In genomic region chr17:27455914-27456680, GRCh38 we compare ENCODE assay signal across 8 cellular contexts. TPM values are rescaled to one million over a fixed set of nuclear protein-coding genes. Genes with fewer than 3 reads are reported as not detected.
DNase-seq lines count a peak whose midpoint lies in the region; ATAC-seq and TF ChIP-seq lines count a peak whose summit lies in the region.

Gene KSR1, plus strand, starts transcription at chr17:27456448. Its CDS starts 196 bp downstream, at chr17:27456644.

- CTCF ChIA-PET in activated CD4-positive, alpha-beta memory T cell treated with anti-CD3 and anti-CD28 coated beads, Interleukin-2, amount 10 ng/mL, durations not matched to agents 7 days and 5 days (lab: Charles Lee), result interaction anchor here (0.7 to 4.5 kb wide), 14 partner anchors 9 to 148 kb away, joined by 3 to 34 read pairs (median 5); no protein-coding TSS in a partner anchor

- H3K27ac ChIP-seq in ectodermal cell (ENCODE audit: insufficient read depth, low read depth, low read length, poor library complexity, severe bottlenecking) (peak within 1 kb of the TSS; percentile 80), lung (ENCODE audit: low read depth in 1 of 2, low read length in 1 of 2) (peak within 1 kb of the TSS; percentile 62 to 67)

- ATAC-seq in GM18909 (IDR thresholded peaks at IDR 0.05; ENCODE audit: poor library complexity, unreplicated experiment) (peak; percentile 90), HG03175 (IDR thresholded peaks at IDR 0.05; ENCODE audit: unreplicated experiment) (peak; percentile 93), lung (ENCODE audit: insufficient read depth, low FRiP score) (peak; percentile 94)

- no peaks in the 10 kb centered on the region for H3K9me3 Mint-ChIP-seq in activated CD4-positive, alpha-beta memory T cell treated with anti-CD3 and anti-CD28 coated beads, Interleukin-2, amount 10 ng/mL, durations not matched to agents 7 days and 5 days

- peak within 1 kb of the TSS; percentile 63 for H3K4me3 ChIP-seq in AG09309 (ENCODE audit: control insufficient read depth, low read depth, low read length)
- peak within 1 kb of the TSS; percentile 73 for H3K4me3 ChIP-seq in ectodermal cell (ENCODE audit: insufficient read depth, low read depth, low read length)
- peak within 1 kb of the TSS; percentile 72 for H3K4me3 ChIP-seq in lung

- H3K36me3 Mint-ChIP-seq in activated CD4-positive, alpha-beta memory T cell treated with anti-CD3 and anti-CD28 coated beads, Interleukin-2, amount 10 ng/mL, durations not matched to agents 7 days and 5 days (ENCODE audit: low read depth), result peaks cover 7% of the 10 kb centered on the region

- peak within 1 kb of the TSS; percentile 62 for H3K27ac Mint-ChIP-seq in activated CD4-positive, alpha-beta memory T cell treated with anti-CD3 and anti-CD28 coated beads, Interleukin-2, amount 10 ng/mL, durations not matched to agents 7 days and 5 days

- TF ChIP-seq CTCF in AG09309 (IDR thresholded peaks at IDR 0.05; ENCODE audit: control insufficient read depth, insufficient read depth, low read depth, low read length, missing control alignments) (no peak), lung (IDR thresholded peaks at IDR 0.05; ENCODE audit: control extremely low read depth, extremely low read depth) (no peak)

- peaks cover 44% of the 10 kb centered on the region for H3K4me1 Mint-ChIP-seq in activated CD4-positive, alpha-beta memory T cell treated with anti-CD3 and anti-CD28 coated beads, Interleukin-2, amount 10 ng/mL, durations not matched to agents 7 days and 5 days

- POLR2A ChIA-PET in activated CD4-positive, alpha-beta memory T cell treated with anti-CD3 and anti-CD28 coated beads, Interleukin-2, amount 10 ng/mL, durations not matched to agents 7 days and 5 days (lab: Charles Lee), result interaction anchor here (1.0 to 5.5 kb wide), 9 partner anchors 9 to 161 kb away, joined by 3 to 89 read pairs (median 9); partner anchors contain the start of gene WSB1

- peaks cover 21% of the 10 kb centered on the region for H3K4me1 ChIP-seq in ectodermal cell (ENCODE audit: control insufficient read depth, insufficient read depth, low read length)
- peaks cover 0 to 9% of the 10 kb centered on the region in 2 donors for H3K4me1 ChIP-seq in lung (ENCODE audit: control insufficient read depth in 2 of 2, insufficient read depth in 2 of 2, low read length in 2 of 2)

- H3K27me3 ChIP-seq in ectodermal cell (ENCODE audit: control insufficient read depth, insufficient read depth, low read length, poor library complexity, severe bottlenecking), result peaks cover 23% of the 10 kb centered on the region
- H3K27me3 ChIP-seq in lung (ENCODE audit: control insufficient read depth, insufficient read depth), result no peaks in the 10 kb centered on the region

- peaks cover 6% of the 10 kb centered on the region for H3K27me3 Mint-ChIP-seq in activated CD4-positive, alpha-beta memory T cell treated with anti-CD3 and anti-CD28 coated beads, Interleukin-2, amount 10 ng/mL, durations not matched to agents 7 days and 5 days

- DNase-seq in AG09309 (ENCODE audit: low read depth) (no peak), NCI-H748 (lab: John Stamatoyannopoulos, UW; ENCODE audit: unreplicated experiment) (peak; percentile 93), lung (ENCODE audit: low spot score) (peak; percentile 83)
- DNase-seq in activated CD4-positive, alpha-beta memory T cell treated with anti-CD3 and anti-CD28 coated beads, Interleukin-2, amount 10 ng/mL, durations not matched to agents 7 days and 5 days, result peak; percentile 86
- DNase-seq in stimulated activated CD4-positive, alpha-beta T cell treated with anti-CD3 and anti-CD28 coated beads, TNF-alpha, amount 100 ng/mL, for 24 hours (ENCODE audit: low read depth in 3 of 3), result peak; percentile 55 to 84 (median 70)

- H3K36me3 ChIP-seq in ectodermal cell (ENCODE audit: control insufficient read depth, insufficient read depth, low read length), result no peaks in the 10 kb centered on the region
- no peaks in the 10 kb centered on the region for H3K36me3 ChIP-seq in lung (ENCODE audit: control insufficient read depth in 2 of 2, insufficient read depth in 2 of 2, low read length in 2 of 2)

- H3K9me3 ChIP-seq in ectodermal cell (ENCODE audit: control insufficient read depth, low read length) (no peaks in the 10 kb centered on the region), lung (ENCODE audit: control insufficient read depth in 2 of 2, insufficient read depth in 1 of 2, low read length in 1 of 2) (no peaks in the 10 kb centered on the region)

- WGBS in ectodermal cell, 2 experiments, result 1% methylated on average over 88 of the region's 88 CpGs
- 0% methylated on average over 41 to 87 of the region's 88 CpGs for WGBS in lung, 2 donors

- H3K4me3 Mint-ChIP-seq in activated CD4-positive, alpha-beta memory T cell treated with anti-CD3 and anti-CD28 coated beads, Interleukin-2, amount 10 ng/mL, durations not matched to agents 7 days and 5 days, result peak within 1 kb of the TSS; percentile 94

RNA-seq across cellular contexts. Expression of gene KSR1, which starts in this region (rescaled TPM):
- total RNA-seq in activated CD4-positive, alpha-beta memory T cell treated with anti-CD3 and anti-CD28 coated beads, Interleukin-2, amount 10 ng/mL, durations not matched to agents 7 days and 5 days, result 10 to 100 TPM; 44.4 to 47.6 TPM
- 25.0 TPM for polyA plus RNA-seq in ectodermal cell (2013, experiment 1 of 4)
- polyA plus RNA-seq in ectodermal cell (2013, experiment 2 of 4), result 27.2 TPM
- 21.0 TPM for polyA plus RNA-seq in ectodermal cell (2013, experiment 3 of 4)
- 22.8 TPM for polyA plus RNA-seq in ectodermal cell (2013, experiment 4 of 4)
- 10 to 100 TPM; 46.0 to 70.0 TPM for total RNA-seq in lung
- polyA plus RNA-seq in lung, result 10 to 100 TPM; 26.8 to 38.7 TPM
